In the genomic region with DNA sequence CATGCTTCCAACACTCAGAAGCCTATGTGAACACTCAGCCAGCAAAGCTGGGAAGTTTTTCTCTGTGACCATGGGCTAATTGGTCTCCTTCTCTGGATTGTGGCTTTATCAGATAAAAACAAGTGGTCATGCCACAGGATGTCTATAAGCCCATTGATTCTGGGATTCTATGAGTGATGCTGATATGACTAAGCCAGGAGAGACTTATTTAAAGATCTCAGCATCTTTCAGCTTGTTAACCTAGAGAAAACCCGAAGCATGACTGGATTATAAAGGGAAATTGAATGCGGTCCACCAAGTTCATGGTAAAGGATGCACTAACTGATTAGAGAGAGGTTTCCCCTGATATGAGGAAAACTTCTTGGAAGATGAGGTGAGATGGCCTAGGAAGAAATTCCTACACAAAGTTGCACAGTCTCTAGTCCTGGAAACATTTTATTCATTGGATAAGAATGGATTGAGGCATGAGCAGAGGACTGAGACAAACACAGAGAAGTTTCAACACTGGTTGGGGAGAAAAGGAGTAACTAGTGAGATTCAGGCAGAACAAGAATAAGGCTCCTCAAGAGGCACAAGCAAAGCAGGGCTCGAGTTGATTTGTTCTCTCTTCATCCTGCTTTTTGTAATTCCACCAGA, we compare ENCODE assay signal across 1 cellular context.
TF ChIP-seq lines count a peak whose summit lies in the region.

No MANE protein-coding gene starts in this region.

TF ChIP-seq in IMR-90, 13 proteins besides CTCF, POLR2A, EP300 and RAD21:
- TF ChIP-seq, protein P1, sequence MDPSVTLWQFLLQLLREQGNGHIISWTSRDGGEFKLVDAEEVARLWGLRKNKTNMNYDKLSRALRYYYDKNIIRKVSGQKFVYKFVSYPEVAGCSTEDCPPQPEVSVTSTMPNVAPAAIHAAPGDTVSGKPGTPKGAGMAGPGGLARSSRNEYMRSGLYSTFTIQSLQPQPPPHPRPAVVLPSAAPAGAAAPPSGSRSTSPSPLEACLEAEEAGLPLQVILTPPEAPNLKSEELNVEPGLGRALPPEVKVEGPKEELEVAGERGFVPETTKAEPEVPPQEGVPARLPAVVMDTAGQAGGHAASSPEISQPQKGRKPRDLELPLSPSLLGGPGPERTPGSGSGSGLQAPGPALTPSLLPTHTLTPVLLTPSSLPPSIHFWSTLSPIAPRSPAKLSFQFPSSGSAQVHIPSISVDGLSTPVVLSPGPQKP (IDR thresholded peaks at IDR 0.05; ENCODE audit: borderline replicate concordance, low read depth, low read length) = no peak
- TF ChIP-seq CEBPB (IDR thresholded peaks at IDR 0.05; ENCODE audit: low read depth, low read length) = no peak
- TF ChIP-seq RCOR1 (IDR thresholded peaks at IDR 0.05; ENCODE audit: insufficient replicate concordance, low read length) = no peak
- no peak for TF ChIP-seq FOS (IDR thresholded peaks at IDR 0.05; ENCODE audit: low read depth, low read length)
- TF ChIP-seq, protein P2, sequence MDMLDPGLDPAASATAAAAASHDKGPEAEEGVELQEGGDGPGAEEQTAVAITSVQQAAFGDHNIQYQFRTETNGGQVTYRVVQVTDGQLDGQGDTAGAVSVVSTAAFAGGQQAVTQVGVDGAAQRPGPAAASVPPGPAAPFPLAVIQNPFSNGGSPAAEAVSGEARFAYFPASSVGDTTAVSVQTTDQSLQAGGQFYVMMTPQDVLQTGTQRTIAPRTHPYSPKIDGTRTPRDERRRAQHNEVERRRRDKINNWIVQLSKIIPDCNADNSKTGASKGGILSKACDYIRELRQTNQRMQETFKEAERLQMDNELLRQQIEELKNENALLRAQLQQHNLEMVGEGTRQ (IDR thresholded peaks at IDR 0.05; ENCODE audit: low read depth, low read length) = no peak
- TF ChIP-seq MAFK (IDR thresholded peaks at IDR 0.05; ENCODE audit: low read depth, low read length) = no peak
- TF ChIP-seq SMC3 (IDR thresholded peaks at IDR 0.05; ENCODE audit: low read depth, low read length) = no peak
- no peak for TF ChIP-seq BHLHE40 (IDR thresholded peaks at IDR 0.05; ENCODE audit: low read depth, low read length)
- no peak for TF ChIP-seq NFE2L2 (IDR thresholded peaks at IDR 0.05; ENCODE audit: low read depth, low read length)
- no peak for TF ChIP-seq MAZ (IDR thresholded peaks at IDR 0.05; ENCODE audit: borderline replicate concordance, low read depth, low read length)
- TF ChIP-seq RFX5 (IDR thresholded peaks at IDR 0.05; ENCODE audit: low read depth, low read length) = no peak
- no peak for TF ChIP-seq MXI1 (IDR thresholded peaks at IDR 0.05; ENCODE audit: borderline replicate concordance, low read depth, low read length)
- no peak for TF ChIP-seq CHD1 (IDR thresholded peaks at IDR 0.05; ENCODE audit: low read depth, low read length)
